ENCODE assay signal across 19 cellular contexts in genomic region chr1:54347261-54347954, GRCh38.
"Had no signal": no experiment of that assay in that cellular context is flagged by ENCODE, and none has a peak within 500 bp of the region (broad histone marks: within the 10 kb centered on the region; RNA-seq: fewer than 3 reads in every experiment).

No MANE protein-coding gene starts in this region.

- H3K36me3 ChIP-seq: heart right ventricle, sigmoid colon had no signal

- H3K27me3 ChIP-seq: heart right ventricle, sigmoid colon, suprapubic skin had no signal

- H3K27me3 Mint-ChIP-seq: activated naive CD8-positive, alpha-beta T cell had no signal

- H3K9me3 ChIP-seq: heart right ventricle, psoas muscle, sigmoid colon, suprapubic skin had no signal

- DNase-seq: activated CD4-positive, alpha-beta T cell treated with anti-CD3 and anti-CD28 coated beads for 4 hours; activated effector memory CD4-positive, alpha-beta T cell treated with Interleukin-2 at 50 U/mL for 16 hours; activated T-cell treated with anti-CD3 and anti-CD28 coated beads for 4 hours; effector CD4-positive, alpha-beta T cell; foreskin melanocyte; heart right ventricle; left ventricle myocardium superior; mesenchymal stem cell; occipital lobe; psoas muscle; sigmoid colon; stimulated activated CD4-positive, alpha-beta T cell treated with anti-CD3 and anti-CD28 coated beads, Interleukin-12 subunit alpha, Interleukin-12 subunit beta, amount 100 ng/mL, for 4 hours; stimulated activated naive CD4-positive, alpha-beta T cell; T-helper 9 cell had no signal

- ATAC-seq: left ventricle myocardium superior, psoas muscle had no signal

- H3K27ac Mint-ChIP-seq: activated naive CD8-positive, alpha-beta T cell had no signal

- H3K4me3 ChIP-seq: heart right ventricle, psoas muscle, sigmoid colon, suprapubic skin had no signal

- H3K4me3 Mint-ChIP-seq: activated naive CD8-positive, alpha-beta T cell had no signal

- H3K27ac ChIP-seq: heart right ventricle, psoas muscle, suprapubic skin had no signal

- FAIRE-seq: colon, endothelial cell of umbilical vein, keratinocyte had no signal
